Comparison of ENCODE assay signal across 10 cellular contexts in the genomic region with DNA sequence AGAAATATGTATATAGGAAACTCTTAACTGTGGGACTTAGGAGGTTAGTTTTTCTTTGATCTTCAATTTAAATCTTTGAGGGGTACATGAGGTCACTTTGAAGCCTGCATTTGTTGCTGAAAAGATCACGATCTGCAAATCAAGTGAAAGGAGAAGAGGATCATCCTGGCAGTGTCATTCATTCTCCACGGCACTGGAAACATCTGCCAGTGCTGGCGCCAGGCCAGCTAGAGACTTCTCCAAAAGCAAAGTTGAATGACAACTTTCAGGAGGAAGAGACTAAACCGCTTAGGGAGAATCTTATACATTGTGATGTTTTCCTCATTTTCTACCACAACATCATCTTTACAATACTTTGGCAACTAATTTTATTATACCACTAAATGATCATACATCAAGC. TPM values are rescaled to one million over a fixed set of nuclear protein-coding genes. Genes with fewer than 3 reads are reported as not detected.
A peak's percentile ranks its signal among the peaks of the same experiment; 100 is the strongest.
DNase-seq lines count a peak whose midpoint lies in the region; FAIRE-seq and TF ChIP-seq lines count a peak whose summit lies in the region.
"Had no signal": no experiment of that assay in that cellular context is flagged by ENCODE, and none has a peak within 500 bp of the region (broad histone marks: within the 10 kb centered on the region; RNA-seq: fewer than 3 reads in every experiment).

No MANE protein-coding gene starts in this region.

- no peak overlapping the region for H3K4me3 ChIP-seq in Jurkat, Clone E6-1 (ENCODE audit: low read length)
- H3K4me3 ChIP-seq in sigmoid colon, result no peak overlapping the region
- H3K4me3 ChIP-seq in spleen, result no peak overlapping the region
- H3K4me3 ChIP-seq in MG63, result no peak overlapping the region
- H3K4me3 ChIP-seq: SK-N-MC had no signal

- no peak for TF ChIP-seq POLR2A in sigmoid colon (IDR thresholded peaks at IDR 0.05)
- TF ChIP-seq POLR2A in spleen (IDR thresholded peaks at IDR 0.05), result no peak
- no peak for TF ChIP-seq POLR2A in GM12891 (IDR thresholded peaks at IDR 0.05; ENCODE audit: low read depth, low read length)

- TF ChIP-seq EP300 in sigmoid colon (IDR thresholded peaks at IDR 0.05), result no peak

- H3K27me3 ChIP-seq in sigmoid colon (no peaks in the 10 kb centered on the region), spleen (replicated peaks in 1 of 7) (no peaks in the 10 kb centered on the region), MG63 (no peaks in the 10 kb centered on the region)

- intact Hi-C loops in sigmoid colon (cut with DNase I), result no loop called here
- intact Hi-C loops in spleen (cut with DNase I; ENCODE audit: low total_unique reads), result loop anchor here (2.0 kb wide), 1 partner anchor 51 kb away; no protein-coding TSS in a partner anchor

- no peaks in the 10 kb centered on the region for H3K9me3 Mint-ChIP-seq in endothelial cell (ENCODE audit: unreplicated experiment)
- H3K9me3 Mint-ChIP-seq: activated CD4-positive, alpha-beta memory T cell treated with anti-CD3 and anti-CD28 coated beads, Interleukin-2, amount 10 ng/mL, durations not matched to agents 7 days and 5 days had no signal

- TF ChIP-seq CTCF in endothelial cell (IDR thresholded peaks at IDR 0.05; ENCODE audit: unreplicated experiment) (no peak), sigmoid colon (IDR thresholded peaks at IDR 0.05) (no peak), spleen (IDR thresholded peaks at IDR 0.05 in 8 of 11, conservative IDR thresholded peaks at IDR 0.05 in 3 of 11) (no peak)

- 5 to 7% methylated on average over 4 of the region's 4 CpGs for WGBS in sigmoid colon, 2 donors
- WGBS in spleen, 5 donors, result 6 to 15% (median 11%) methylated on average over 4 of the region's 4 CpGs

- H3K27ac ChIP-seq in sigmoid colon, result no peak overlapping the region
- H3K27ac ChIP-seq in spleen, result peak overlapping the region in 1 of 8 donors; percentile 19
- H3K27ac ChIP-seq: SK-N-MC had no signal

- H3K27ac Mint-ChIP-seq in endothelial cell (ENCODE audit: unreplicated experiment), result peak overlapping the region; percentile 43
- H3K27ac Mint-ChIP-seq: activated CD4-positive, alpha-beta memory T cell treated with anti-CD3 and anti-CD28 coated beads, Interleukin-2, amount 10 ng/mL, durations not matched to agents 7 days and 5 days had no signal

- H3K36me3 ChIP-seq in sigmoid colon, result no peaks in the 10 kb centered on the region
- H3K36me3 ChIP-seq in spleen, result peaks cover 0 to 45% (median 0%) of the 10 kb centered on the region in 6 donors
- no peaks in the 10 kb centered on the region for H3K36me3 ChIP-seq in MG63

- FAIRE-seq in GM12891 (lab: Jason Lieb, UNC), result no peak

- H3K4me3 Mint-ChIP-seq in endothelial cell (ENCODE audit: unreplicated experiment), result no peak overlapping the region
- H3K4me3 Mint-ChIP-seq: activated CD4-positive, alpha-beta memory T cell treated with anti-CD3 and anti-CD28 coated beads, Interleukin-2, amount 10 ng/mL, durations not matched to agents 7 days and 5 days had no signal

- H3K36me3 Mint-ChIP-seq in endothelial cell (ENCODE audit: low read depth, unreplicated experiment), result peaks cover 14% of the 10 kb centered on the region

- H3K4me1 ChIP-seq in sigmoid colon (peaks cover 0 to 4% (median 0%) of the 10 kb centered on the region in 4 donors), spleen (peaks cover 0 to 23% (median 6%) of the 10 kb centered on the region in 6 donors)

- no peaks in the 10 kb centered on the region for H3K9me3 ChIP-seq in sigmoid colon
- H3K9me3 ChIP-seq in spleen, result no peaks in the 10 kb centered on the region
- no peaks in the 10 kb centered on the region for H3K9me3 ChIP-seq in MG63

- DNase-seq in Jurkat, Clone E6-1 (ENCODE audit: low read depth, low spot score), result peak; percentile 44
- DNase-seq in NCI-H82 treated with DMSO at 0.1 percent for 48 hours (lab: John Stamatoyannopoulos, UW; ENCODE audit: unreplicated experiment) (peak; percentile 49), endothelial cell (ENCODE audit: low spot score) (no peak), sigmoid colon (peak; percentile 69), spleen (no peak), GM12891 (ENCODE audit: insufficient read length, low spot score) (no peak), MG63 (no peak)
- DNase-seq: activated CD4-positive, alpha-beta memory T cell treated with anti-CD3 and anti-CD28 coated beads, Interleukin-2, amount 10 ng/mL, durations not matched to agents 7 days and 5 days; H7 had no signal

- H3K4me1 Mint-ChIP-seq in endothelial cell (ENCODE audit: unreplicated experiment), result peaks cover 23% of the 10 kb centered on the region

- H3K27me3 Mint-ChIP-seq in endothelial cell (ENCODE audit: unreplicated experiment), result no peaks in the 10 kb centered on the region

TF ChIP-seq in GM12891, 5 proteins besides CTCF, POLR2A, EP300 and RAD21:
- TF ChIP-seq TAF1 (IDR thresholded peaks at IDR 0.05; ENCODE audit: low read depth, low read length) (no peak), SPI1 (IDR thresholded peaks at IDR 0.05; ENCODE audit: low read depth, low read length) (no peak)

RNA-seq across cellular contexts. Expression of a gene that starts 42.5 kb away (rescaled TPM):
- polyA plus RNA-seq in Jurkat, Clone E6-1 (2012; ENCODE audit: insufficient read depth, insufficient read length), result not detected
- total RNA-seq in endothelial cell (ENCODE audit: unreplicated experiment) (35.7 TPM), sigmoid colon (10 to 100 TPM; 18.8 to 71.7 (median 44.4) TPM), spleen (100 to 1,000 TPM in 6 of 7 donors, 10 to 100 TPM in 1; 88.8 to 370 (median 151) TPM)
- polyA plus RNA-seq in sigmoid colon (10 to 100 TPM in 1 of 3 donors, 1 to 10 TPM in 2; 5.4 to 28.0 (median 8.8) TPM), spleen (10 to 100 TPM in 2 of 3 donors, 1 to 10 TPM in 1; 9.9 to 20.9 (median 10.8) TPM)
- polyA plus RNA-seq in GM12891 (2012; ENCODE audit: low read depth, missing spikeins), result 0.03 TPM
- not detected in 2 replicates for total RNA-seq in MG63 (2014; rRNA removed; shearing (Covaris generic); ENCODE audit: low replicate concordance)
- total RNA-seq: activated CD4-positive, alpha-beta memory T cell treated with anti-CD3 and anti-CD28 coated beads, Interleukin-2, amount 10 ng/mL, durations not matched to agents 7 days and 5 days had no signal

Comparison
In these comparisons a context has a peak if more than half of its experiments do, and no peak if none do; other contexts are left out.
1. DNase-seq: peak in Jurkat, Clone E6-1 (single experiment), NCI-H82 treated with DMSO at 0.1 percent for 48 hours (single experiment) and sigmoid colon (single experiment); none in endothelial cell (single experiment), spleen (single experiment), GM12891 (single experiment) and MG63 (single experiment).
2. RNA of a gene that starts 42.5 kb away (total RNA-seq): 88.8 to 370 TPM in spleen, 18.8 to 71.7 TPM in sigmoid colon and 35.7 TPM in endothelial cell (single experiment); not detected in MG63; every median in the first group is over 10 times any median in the second.